Comparison of ENCODE assay signal across 2 cellular contexts in genomic region chr20:998431-998830, GRCh38.
TF ChIP-seq lines count a peak whose summit lies in the region.

No MANE protein-coding gene starts in this region.

TF ChIP-seq in IMR-90, 13 proteins besides CTCF, POLR2A, EP300 and RAD21:
- TF ChIP-seq MXI1 (IDR thresholded peaks at IDR 0.05; ENCODE audit: borderline replicate concordance, low read depth, low read length) (no peak), NFE2L2 (IDR thresholded peaks at IDR 0.05; ENCODE audit: low read depth, low read length) (no peak), SMC3 (IDR thresholded peaks at IDR 0.05; ENCODE audit: low read depth, low read length) (no peak), RFX5 (IDR thresholded peaks at IDR 0.05; ENCODE audit: low read depth, low read length) (no peak), MAZ (IDR thresholded peaks at IDR 0.05; ENCODE audit: borderline replicate concordance, low read depth, low read length) (no peak), FOS (IDR thresholded peaks at IDR 0.05; ENCODE audit: low read depth, low read length) (no peak), CEBPB (IDR thresholded peaks at IDR 0.05; ENCODE audit: low read depth, low read length) (no peak), MAFK (IDR thresholded peaks at IDR 0.05; ENCODE audit: low read depth, low read length) (no peak), ELK1 (IDR thresholded peaks at IDR 0.05; ENCODE audit: borderline replicate concordance, low read depth, low read length) (no peak), USF2 (IDR thresholded peaks at IDR 0.05; ENCODE audit: low read depth, low read length) (no peak), RCOR1 (IDR thresholded peaks at IDR 0.05; ENCODE audit: insufficient replicate concordance, low read length) (no peak), CHD1 (IDR thresholded peaks at IDR 0.05; ENCODE audit: low read depth, low read length) (no peak), BHLHE40 (IDR thresholded peaks at IDR 0.05; ENCODE audit: low read depth, low read length) (no peak)

TF ChIP-seq in SK-N-SH, 30 proteins besides CTCF, POLR2A, EP300 and RAD21:
- TF ChIP-seq IRF3 (IDR thresholded peaks at IDR 0.05; ENCODE audit: low read depth, low read length) (no peak), EZH2phosphoT487 (IDR thresholded peaks at IDR 0.05; ENCODE audit: borderline replicate concordance, low read depth) (no peak), PBX3 (IDR thresholded peaks at IDR 0.05) (no peak), REST (IDR thresholded peaks at IDR 0.05; ENCODE audit: low read depth, low read length) (no peak), TEAD4 (IDR thresholded peaks at IDR 0.05; ENCODE audit: borderline replicate concordance, insufficient read depth) (no peak), CHD2 (IDR thresholded peaks at IDR 0.05; ENCODE audit: low read length, partially characterized antibody) (no peak)
